8 cellular contexts compared by ENCODE assay signal in genomic region chr6:142232206-142233044, GRCh38.
DNase-seq lines count a peak whose midpoint lies in the region; ATAC-seq lines count a peak whose summit lies in the region.
"Not testable (repeated sequence)": the region's sequence is repeated elsewhere in the genome, so short reads cannot be mapped to it uniquely, and the experiment has no call there.

No MANE protein-coding gene starts in this region.

- not testable (repeated sequence) for H3K27me3 ChIP-seq in CD4-positive, CD25-positive, alpha-beta regulatory T cell (ENCODE audit: control insufficient read depth, insufficient read depth, low read length)

- not testable (repeated sequence) for H3K27ac Mint-ChIP-seq in CD4-positive, CD25-positive, alpha-beta regulatory T cell; effector memory CD8-positive, alpha-beta T cell

- H3K36me3 ChIP-seq in CD4-positive, CD25-positive, alpha-beta regulatory T cell (ENCODE audit: control insufficient read depth, insufficient read depth, low read length): not testable (repeated sequence)

- not testable (repeated sequence) for H3K27ac ChIP-seq in CD4-positive, CD25-positive, alpha-beta regulatory T cell (ENCODE audit: insufficient read depth, low read length, poor library complexity, severe bottlenecking)

- not testable (repeated sequence) for H3K4me1 Mint-ChIP-seq in CD4-positive, CD25-positive, alpha-beta regulatory T cell; effector memory CD8-positive, alpha-beta T cell (ENCODE audit: low read depth in 2 of 2)

- DNase-seq in CD4-positive, CD25-positive, alpha-beta regulatory T cell: peak in 2 of 3 donors; percentile 16 to 42
- peak; percentile 55 for DNase-seq in NCI-H1092 treated with DMSO at 0.1 percent for 48 hours (lab: John Stamatoyannopoulos, UW)
- peak; percentile 66 for DNase-seq in SHP77 treated with DMSO at 0.1 percent for 48 hours (lab: John Stamatoyannopoulos, UW)
- DNase-seq in activated T-cell treated with anti-CD3 and anti-CD28 coated beads, Interleukin-2, amount 50 U/mL, for 1 hour: peak; percentile 50
- peak; percentile 11 to 23 (median 13) for DNase-seq in effector memory CD8-positive, alpha-beta T cell
- peak; percentile 26 to 80 for DNase-seq in lung microvascular endothelial cell (ENCODE audit: low read depth in 2 of 2)
- peak; percentile 16 for DNase-seq in stimulated activated CD8-positive, alpha-beta memory T cell treated with anti-CD3 and anti-CD28 coated beads, Interleukin-12 subunit alpha, Interleukin-12 subunit beta, amount 100 ng/mL, for 1 hour (ENCODE audit: low read depth)

- not testable (repeated sequence) for H3K4me3 ChIP-seq in CD4-positive, CD25-positive, alpha-beta regulatory T cell (ENCODE audit: low read depth, low read length)

- H3K9me3 ChIP-seq in CD4-positive, CD25-positive, alpha-beta regulatory T cell (ENCODE audit: control insufficient read depth in 2 of 2, low read length in 2 of 2): not testable (repeated sequence)

- H3K36me3 Mint-ChIP-seq in CD4-positive, CD25-positive, alpha-beta regulatory T cell; effector memory CD8-positive, alpha-beta T cell (ENCODE audit: insufficient read depth): not testable (repeated sequence)

- peaks cover 0 to 18% (median 6%) of the 10 kb centered on the region in 7 donors for H3K9me3 Mint-ChIP-seq in CD4-positive, CD25-positive, alpha-beta regulatory T cell
- H3K9me3 Mint-ChIP-seq in effector memory CD8-positive, alpha-beta T cell: not testable (repeated sequence)

- ATAC-seq in CD4-positive, CD25-positive, alpha-beta regulatory T cell (ENCODE audit: low read depth in 2 of 2): peak in 1 of 2 donors; percentile 39
- peak; percentile 69 for ATAC-seq in GM21529 (IDR thresholded peaks at IDR 0.05; ENCODE audit: unreplicated experiment)
- peak; percentile 78 for ATAC-seq in effector memory CD8-positive, alpha-beta T cell (replicated peaks)

- not testable (repeated sequence) for H3K4me3 Mint-ChIP-seq in CD4-positive, CD25-positive, alpha-beta regulatory T cell
- peak overlapping the region in 1 of 2 donors; percentile 33 for H3K4me3 Mint-ChIP-seq in effector memory CD8-positive, alpha-beta T cell

- not testable (repeated sequence) for H3K4me1 ChIP-seq in CD4-positive, CD25-positive, alpha-beta regulatory T cell (ENCODE audit: control insufficient read depth, insufficient read depth, low read length, poor library complexity, severe bottlenecking)

- peaks cover 20% of the 10 kb centered on the region for H3K27me3 Mint-ChIP-seq in CD4-positive, CD25-positive, alpha-beta regulatory T cell
- H3K27me3 Mint-ChIP-seq in effector memory CD8-positive, alpha-beta T cell: peaks cover 6 to 51% of the 10 kb centered on the region in 2 donors

Comparison
In these comparisons a context has a peak if more than half of its experiments do, and no peak if none do; other contexts are left out.
1. DNase-seq: peak in every context shown above with its lines; median percentile 66 in SHP77 treated with DMSO at 0.1 percent for 48 hours; 55 in NCI-H1092 treated with DMSO at 0.1 percent for 48 hours; 53 in lung microvascular endothelial cell; 50 in activated T-cell treated with anti-CD3 and anti-CD28 coated beads, Interleukin-2, amount 50 U/mL, for 1 hour; 29 in CD4-positive, CD25-positive, alpha-beta regulatory T cell; 16 in stimulated activated CD8-positive, alpha-beta memory T cell treated with anti-CD3 and anti-CD28 coated beads, Interleukin-12 subunit alpha, Interleukin-12 subunit beta, amount 100 ng/mL, for 1 hour; 13 in effector memory CD8-positive, alpha-beta T cell.